ENCODE assay signal across 6 cellular contexts in genomic region chr5:59594118-59594517, GRCh38.
DNase-seq lines count a peak whose midpoint lies in the region; ATAC-seq and TF ChIP-seq lines count a peak whose summit lies in the region.
"Not testable (repeated sequence)": the region's sequence is repeated elsewhere in the genome, so short reads cannot be mapped to it uniquely, and the experiment has no call there.

No MANE protein-coding gene starts in this region.

- not testable (repeated sequence) for BruUV-seq in MCF 10A (replicated peaks; lab: Mats Ljungman, UMichigan)

- not testable (repeated sequence) for H3K27me3 Mint-ChIP-seq in MCF 10A (ENCODE audit: insufficient read depth, unreplicated experiment); endodermal cell (ENCODE audit: insufficient read depth); mesothelial cell of epicardium (ENCODE audit: low read depth); neural progenitor cell (ENCODE audit: insufficient read depth, low read depth)

- H3K9me3 ChIP-seq in HEK293 (ENCODE audit: control insufficient read depth, insufficient read depth, low read depth, low read length); endodermal cell (ENCODE audit: control insufficient read depth, low read length); neural progenitor cell (ENCODE audit: low read depth); gastrocnemius medialis: not testable (repeated sequence)

- H4K20me1 ChIP-seq in neural progenitor cell (ENCODE audit: low read depth): not testable (repeated sequence)

- POLR2A ChIA-PET in HEK293 (lab: Yijun Ruan, JAX): not testable (repeated sequence)
- POLR2A ChIA-PET in MCF 10A (lab: Yijun Ruan, JAX): interaction anchor here (0.7 to 3.3 kb wide), 4 partner anchors 14 to 102 kb away, joined by 4 to 13 read pairs (median 4); no protein-coding TSS in a partner anchor

- CTCF ChIA-PET in HEK293 (lab: Yijun Ruan, JAX): not testable (repeated sequence)
- CTCF ChIA-PET in MCF 10A (lab: Yijun Ruan, JAX): interaction anchor here (0.6 to 0.9 kb wide), 3 partner anchors 12 to 207 kb away, joined by 3 to 4 read pairs (median 3); no protein-coding TSS in a partner anchor

- H3K27ac ChIP-seq in HEK293 (ENCODE audit: extremely low read depth, low read depth, low read length); endodermal cell (ENCODE audit: low read depth, low read length); neural progenitor cell: not testable (repeated sequence)
- H3K27ac ChIP-seq in gastrocnemius medialis: peak overlapping the region; percentile 78 to 92 (median 88)

- H3K4me3 Mint-ChIP-seq in MCF 10A (ENCODE audit: unreplicated experiment); endodermal cell; mesothelial cell of epicardium; neural progenitor cell: not testable (repeated sequence)

- H3K27me3 ChIP-seq in endodermal cell (ENCODE audit: control insufficient read depth, insufficient read depth, low read length, poor library complexity, severe bottlenecking); neural progenitor cell; gastrocnemius medialis: not testable (repeated sequence)

- 91 to 95% methylated on average over 3 to 5 of the region's 5 CpGs for WGBS in endodermal cell (ENCODE audit: insufficient coverage in 1 of 2, insufficient read length in 1 of 2), 2 experiments

- intact Hi-C loops in MCF 10A (cut with micrococcal nuclease); gastrocnemius medialis (cut with DNase I; ENCODE audit: low total_unique reads): not testable (repeated sequence)

- H3K4me1 ChIP-seq in HEK293 (ENCODE audit: control insufficient read depth, insufficient read depth, low read length); endodermal cell (ENCODE audit: control insufficient read depth, insufficient read depth, low read length); neural progenitor cell: not testable (repeated sequence)
- H3K4me1 ChIP-seq in gastrocnemius medialis: peaks cover 24 to 43% of the 10 kb centered on the region in 2 donors

- in situ Hi-C loops in gastrocnemius medialis (cut with MboI; ENCODE audit: low sequenced_read_pairs in 4 of 4): not testable (repeated sequence)

- H3K4me2 ChIP-seq in neural progenitor cell: not testable (repeated sequence)

- DNase-seq in MCF 10A (ENCODE audit: unreplicated experiment); endodermal cell; mesothelial cell of epicardium (ENCODE audit: low spot score in 2 of 2, unreplicated experiment in 2 of 2); neural progenitor cell (ENCODE audit: low spot score); gastrocnemius medialis: not testable (repeated sequence)

- peak overlapping the region; percentile 63 for H2AFZ ChIP-seq in neural progenitor cell (replicated peaks)

- peak overlapping the region; percentile 31 for H3K27ac Mint-ChIP-seq in MCF 10A (ENCODE audit: low read depth, unreplicated experiment)
- H3K27ac Mint-ChIP-seq in endodermal cell: peak overlapping the region; percentile 16
- peak overlapping the region; percentile 81 for H3K27ac Mint-ChIP-seq in mesothelial cell of epicardium
- not testable (repeated sequence) for H3K27ac Mint-ChIP-seq in neural progenitor cell

- not testable (repeated sequence) for ATAC-seq in gastrocnemius medialis

- TF ChIP-seq POLR2A in gastrocnemius medialis (IDR thresholded peaks at IDR 0.05): not testable (repeated sequence)

- H3K36me3 Mint-ChIP-seq in MCF 10A (ENCODE audit: insufficient read depth, unreplicated experiment): peaks cover 14% of the 10 kb centered on the region
- not testable (repeated sequence) for H3K36me3 Mint-ChIP-seq in endodermal cell (ENCODE audit: low read depth); mesothelial cell of epicardium; neural progenitor cell

- not testable (repeated sequence) for H3K9me3 Mint-ChIP-seq in MCF 10A (ENCODE audit: unreplicated experiment); endodermal cell; mesothelial cell of epicardium; neural progenitor cell

- H3F3A ChIP-seq in neural progenitor cell (ENCODE audit: low read depth): not testable (repeated sequence)

- H3K9ac ChIP-seq in endodermal cell (ENCODE audit: extremely low read depth, low read length, poor library complexity, severe bottlenecking); neural progenitor cell: not testable (repeated sequence)

- H3K4me3 ChIP-seq in HEK293 (ENCODE audit: low read depth, low read length); endodermal cell (ENCODE audit: low read length); neural progenitor cell; gastrocnemius medialis: not testable (repeated sequence)

- not testable (repeated sequence) for H3K36me3 ChIP-seq in HEK293 (ENCODE audit: control insufficient read depth in 2 of 2, insufficient read depth in 1 of 2, low read length in 2 of 2); endodermal cell (ENCODE audit: control insufficient read depth, insufficient read depth, low read length); neural progenitor cell; gastrocnemius medialis

- not testable (repeated sequence) for TF ChIP-seq CTCF in HEK293 (tag by site-specific recombination; IDR thresholded peaks at IDR 0.05); MCF 10A (IDR thresholded peaks at IDR 0.05; ENCODE audit: unreplicated experiment); endodermal cell (conservative IDR thresholded peaks at IDR 0.05); mesothelial cell of epicardium (IDR thresholded peaks at IDR 0.05; ENCODE audit: unreplicated experiment); neural progenitor cell (IDR thresholded peaks at IDR 0.05); gastrocnemius medialis (IDR thresholded peaks at IDR 0.05 in 4 of 5, conservative IDR thresholded peaks at IDR 0.05 in 1 of 5)

- not testable (repeated sequence) for H3K79me2 ChIP-seq in neural progenitor cell (ENCODE audit: low read depth)

- peaks cover 31% of the 10 kb centered on the region for H3K4me1 Mint-ChIP-seq in MCF 10A (ENCODE audit: insufficient read depth, unreplicated experiment)
- not testable (repeated sequence) for H3K4me1 Mint-ChIP-seq in endodermal cell
- H3K4me1 Mint-ChIP-seq in mesothelial cell of epicardium: peaks cover 34% of the 10 kb centered on the region
- H3K4me1 Mint-ChIP-seq in neural progenitor cell: peaks cover 18% of the 10 kb centered on the region

TF ChIP-seq in HEK293, 187 proteins besides CTCF, POLR2A, EP300 and RAD21 (continues in another document):
- peak; percentile 73 for TF ChIP-seq ZNF433 (tag by site-specific recombination; IDR thresholded peaks at IDR 0.05; ENCODE audit: low read depth)
- TF ChIP-seq ZNF223 (tag by site-specific recombination; IDR thresholded peaks at IDR 0.05): 0 out of 2 replicates have a peak, but pooled peaks have one; percentile 30
- TF ChIP-seq ZFP37 (tag by site-specific recombination; IDR thresholded peaks at IDR 0.05): 0 out of 2 replicates have a peak, but pooled peaks have one; percentile 72
- peak; percentile 16; the same call in 1 of the 2 replicates for TF ChIP-seq TSHZ1 (tag by site-specific recombination; IDR thresholded peaks at IDR 0.05; ENCODE audit: borderline replicate concordance)
- TF ChIP-seq ZNF155 (tag by site-specific recombination; IDR thresholded peaks at IDR 0.05): 0 out of 2 replicates have a peak, but pooled peaks have one; percentile 32
- TF ChIP-seq MZF1 (tag by site-specific recombination; IDR thresholded peaks at IDR 0.05; ENCODE audit: borderline replicate concordance): peak; percentile 53; the same call in 1 of the 2 replicates
- TF ChIP-seq ZNF394 (tag by site-specific recombination; IDR thresholded peaks at IDR 0.05; ENCODE audit: borderline replicate concordance): peak; percentile 97
- TF ChIP-seq ZNF560 (tag by site-specific recombination; IDR thresholded peaks at IDR 0.05; ENCODE audit: borderline replicate concordance): peak; percentile 93
